Comparison of ENCODE assay signal across 9 cellular contexts in the genomic region with DNA sequence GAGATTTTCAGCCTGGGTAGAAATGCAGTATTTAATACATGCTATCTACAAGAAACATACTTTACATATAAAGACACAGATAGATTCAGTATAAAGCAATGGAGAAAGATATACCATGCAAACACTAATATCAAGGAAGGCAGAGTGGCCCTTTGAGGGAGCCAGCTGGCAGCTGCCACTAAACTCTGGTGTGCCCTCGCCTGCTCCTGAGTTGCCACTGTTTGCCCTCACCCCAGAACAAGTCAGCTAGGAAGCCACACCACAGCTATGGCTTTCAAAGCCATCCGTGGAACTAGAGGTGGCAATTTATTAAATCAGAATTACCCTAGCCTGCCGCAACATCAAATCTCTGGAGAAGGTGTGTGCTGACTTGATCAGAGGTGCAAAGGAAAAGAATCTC. TPM values are rescaled to one million over a fixed set of nuclear protein-coding genes. Genes with fewer than 3 reads are reported as not detected.
A peak's percentile ranks its signal among the peaks of the same experiment; 100 is the strongest.
DNase-seq lines count a peak whose midpoint lies in the region; ATAC-seq and TF ChIP-seq lines count a peak whose summit lies in the region.
"Had no signal": no experiment of that assay in that cellular context is flagged by ENCODE, and none has a peak within 500 bp of the region (broad histone marks: within the 10 kb centered on the region; RNA-seq: fewer than 3 reads in every experiment).

No MANE protein-coding gene starts in this region.

- H3K4me1 ChIP-seq in breast epithelium (peaks cover 2 to 12% of the 10 kb centered on the region in 2 donors), thyroid gland (peaks cover 42 to 46% of the 10 kb centered on the region in 2 donors)

- no peaks in the 10 kb centered on the region for H3K27me3 Mint-ChIP-seq in activated T-cell treated with anti-CD3 and anti-CD28 coated beads, Interleukin-2, amount 50 U/mL, for 24 hours
- H3K27me3 Mint-ChIP-seq in mesothelial cell of epicardium (ENCODE audit: low read depth): no peaks in the 10 kb centered on the region

- intact Hi-C loops in breast epithelium (cut with DNase I; ENCODE audit: low total_unique reads): no loop called here
- intact Hi-C loops in thyroid gland (cut with DNase I): no loop called here

- TF ChIP-seq CTCF in breast epithelium (IDR thresholded peaks at IDR 0.05): no peak
- no peak for TF ChIP-seq CTCF in mesothelial cell of epicardium (IDR thresholded peaks at IDR 0.05; ENCODE audit: unreplicated experiment)
- no peak for TF ChIP-seq CTCF in thyroid gland (IDR thresholded peaks at IDR 0.05)

- H3K4me3 ChIP-seq in breast epithelium: peak overlapping the region in 1 of 3 donors; percentile 34
- no peak overlapping the region for H3K4me3 ChIP-seq in thyroid gland (replicated peaks in 1 of 3)

- 86 to 90% methylated on average over 3 of the region's 3 CpGs for WGBS in thyroid gland, 2 donors

- H3K36me3 ChIP-seq in breast epithelium: no peaks in the 10 kb centered on the region
- no peaks in the 10 kb centered on the region for H3K36me3 ChIP-seq in thyroid gland

- peak overlapping the region; percentile 37 for H3K27ac Mint-ChIP-seq in activated T-cell treated with anti-CD3 and anti-CD28 coated beads, Interleukin-2, amount 50 U/mL, for 24 hours
- H3K27ac Mint-ChIP-seq in mesothelial cell of epicardium: peak overlapping the region; percentile 73

- peak overlapping the region; percentile 78 to 91 for H3K27ac ChIP-seq in breast epithelium
- peak overlapping the region; percentile 33 to 82 (median 62) for H3K27ac ChIP-seq in thyroid gland

- H3K9me3 ChIP-seq in breast epithelium (no peaks in the 10 kb centered on the region), thyroid gland (no peaks in the 10 kb centered on the region)

- no peaks in the 10 kb centered on the region for H3K9me3 Mint-ChIP-seq in activated T-cell treated with anti-CD3 and anti-CD28 coated beads, Interleukin-2, amount 50 U/mL, for 24 hours
- H3K9me3 Mint-ChIP-seq in mesothelial cell of epicardium: no peaks in the 10 kb centered on the region

- H3K27me3 ChIP-seq in breast epithelium (no peaks in the 10 kb centered on the region), thyroid gland (no peaks in the 10 kb centered on the region)

- TF ChIP-seq POLR2A in breast epithelium (IDR thresholded peaks at IDR 0.05): no peak
- TF ChIP-seq POLR2A in thyroid gland (IDR thresholded peaks at IDR 0.05): no peak

- no peak for DNase-seq in activated T-cell treated with anti-CD3 and anti-CD28 coated beads, Interleukin-2, amount 50 U/mL, for 24 hours
- DNase-seq in activated T-cell treated with anti-CD3 and anti-CD28 coated beads, Interleukin-2, amount 50 U/mL, for 48 hours: no peak
- DNase-seq in breast epithelium (ENCODE audit: low spot score in 2 of 2) (no peak), mesothelial cell of epicardium (ENCODE audit: low spot score in 2 of 2, unreplicated experiment in 2 of 2) (no peak), thyroid gland (no peak), SKM-1 (lab: John Stamatoyannopoulos, UW; ENCODE audit: unreplicated experiment) (no peak), NCI-H146 treated with DMSO at 0.1 percent for 48 hours (lab: John Stamatoyannopoulos, UW; ENCODE audit: unreplicated experiment) (no peak)
- DNase-seq: NCI-H1417 treated with DMSO at 0.1 percent for 48 hours had no signal

- peaks cover 13% of the 10 kb centered on the region for H3K36me3 Mint-ChIP-seq in activated T-cell treated with anti-CD3 and anti-CD28 coated beads, Interleukin-2, amount 50 U/mL, for 24 hours (ENCODE audit: low read depth)
- H3K36me3 Mint-ChIP-seq in mesothelial cell of epicardium: no peaks in the 10 kb centered on the region

- H3K4me3 Mint-ChIP-seq in activated T-cell treated with anti-CD3 and anti-CD28 coated beads, Interleukin-2, amount 50 U/mL, for 24 hours: no peak overlapping the region
- H3K4me3 Mint-ChIP-seq in mesothelial cell of epicardium: no peak overlapping the region

- no peak for ATAC-seq in HG03378 (IDR thresholded peaks at IDR 0.05; ENCODE audit: unreplicated experiment)

- peaks cover 74% of the 10 kb centered on the region for H3K4me1 Mint-ChIP-seq in activated T-cell treated with anti-CD3 and anti-CD28 coated beads, Interleukin-2, amount 50 U/mL, for 24 hours (ENCODE audit: low read depth)
- peaks cover 57% of the 10 kb centered on the region for H3K4me1 Mint-ChIP-seq in mesothelial cell of epicardium

RNA-seq across cellular contexts. Expression of a gene that starts 18.3 kb away (rescaled TPM):
- 10 to 100 TPM; 44.8 to 74.1 (median 53.9) TPM for total RNA-seq in breast epithelium
- total RNA-seq in mesothelial cell of epicardium: 113 to 123 TPM (median 117 TPM) in 3 replicates
- total RNA-seq in thyroid gland: 10 to 100 TPM; 61.7 to 95.5 (median 82.7) TPM

RNA-seq across cellular contexts. Expression of a gene that starts 44.5 kb away (rescaled TPM):
- total RNA-seq in breast epithelium: under 1 TPM; under 0.01 TPM
- 9,118 to 10,048 TPM (median 9,930 TPM) in 3 replicates for total RNA-seq in mesothelial cell of epicardium
- total RNA-seq in thyroid gland: under 1 TPM; under 0.01 TPM

RNA-seq across cellular contexts. Expression of a gene that starts 45.9 kb away (rescaled TPM):
- total RNA-seq in breast epithelium: under 1 TPM in 2 of 3 donors, not detected in 1; under 0.01 TPM
- 5,196 to 5,477 TPM (median 5,368 TPM) in 3 replicates for total RNA-seq in mesothelial cell of epicardium
- under 1 TPM; under 0.01 TPM for total RNA-seq in thyroid gland

RNA-seq across cellular contexts. Expression of a gene that starts 46.3 kb away (rescaled TPM):
- total RNA-seq in breast epithelium: 1,000 to 10,000 TPM; 3,137 to 4,833 (median 3,312) TPM
- 1,924 to 1,989 TPM (median 1,950 TPM) in 3 replicates for total RNA-seq in mesothelial cell of epicardium
- total RNA-seq in thyroid gland: 1,000 to 10,000 TPM; 1,176 to 3,070 (median 2,431) TPM

RNA-seq across cellular contexts. Expression of a gene that starts 52.7 kb away (rescaled TPM):
- total RNA-seq in breast epithelium (10 to 100 TPM; 50.1 to 79.6 (median 73.4) TPM), mesothelial cell of epicardium (121 to 134 TPM (median 127 TPM) in 3 replicates), thyroid gland (100 to 1,000 TPM in 1 of 4 donors, 10 to 100 TPM in 3; 44.6 to 111 (median 73.6) TPM)

Comparison
In these comparisons a context has a peak if more than half of its experiments do, and no peak if none do; other contexts are left out.
1. RNA of a gene that starts 44.5 kb away (total RNA-seq): 9,118 to 10,048 TPM in mesothelial cell of epicardium; under 0.01 TPM in breast epithelium and under 0.01 TPM in thyroid gland; every median in the first group is over 1,000 times any median in the second.
2. RNA of a gene that starts 45.9 kb away (total RNA-seq): 5,196 to 5,477 TPM in mesothelial cell of epicardium; under 0.01 TPM in breast epithelium and under 0.01 TPM in thyroid gland; every median in the first group is over 1,000 times any median in the second.